Comparison of ENCODE assay signal across 8 cellular contexts in the genomic region with DNA sequence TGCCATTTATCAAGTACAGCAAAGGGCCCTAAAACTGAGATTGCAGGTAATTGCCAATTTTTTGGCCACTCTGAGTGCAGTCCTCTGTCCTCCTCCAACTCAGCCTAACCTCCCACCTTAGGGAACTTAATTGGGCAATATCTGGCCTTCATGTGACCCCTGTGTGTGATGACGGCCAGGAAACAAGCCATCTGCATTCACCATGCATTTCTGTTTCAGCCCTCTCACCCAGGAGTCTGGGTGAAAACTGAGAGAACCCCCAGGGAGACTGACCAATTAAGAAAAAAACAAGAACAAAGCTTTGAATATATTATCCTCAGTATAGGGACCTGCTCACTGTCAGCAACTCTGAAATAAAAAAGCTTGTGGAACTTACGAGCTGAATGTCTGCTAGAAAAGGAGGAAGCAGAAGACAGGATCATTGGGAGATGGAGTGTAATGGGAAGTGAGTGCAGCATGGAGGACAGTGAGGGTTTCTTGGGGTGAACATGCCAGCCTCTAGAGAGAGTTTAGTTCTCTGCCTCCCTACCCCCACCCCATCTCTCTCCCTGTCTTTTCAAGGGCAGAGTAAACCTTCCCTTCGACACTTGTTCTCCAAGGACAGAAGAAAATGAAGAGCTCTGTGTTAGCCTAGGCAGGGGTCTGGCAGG. TPM values are rescaled to one million over a fixed set of nuclear protein-coding genes. Genes with fewer than 3 reads are reported as not detected.
DNase-seq lines count a peak whose midpoint lies in the region; ATAC-seq and TF ChIP-seq lines count a peak whose summit lies in the region.

No MANE protein-coding gene starts in this region.

- H3K36me3 ChIP-seq in DND-41 (ENCODE audit: insufficient read depth, low read length) = peaks cover 4% of the 10 kb centered on the region; the same call in 1 of the 2 replicates
- H3K36me3 ChIP-seq in endodermal cell (ENCODE audit: control insufficient read depth, insufficient read depth, low read length) = no peaks in the 10 kb centered on the region

- H2AFZ ChIP-seq in DND-41 (ENCODE audit: low read depth, low read length) = no peak overlapping the region

- H3K9ac ChIP-seq in DND-41 (ENCODE audit: low read depth, low read length) = no peak overlapping the region
- H3K9ac ChIP-seq in endodermal cell (ENCODE audit: extremely low read depth, low read length, poor library complexity, severe bottlenecking) = no peak overlapping the region

- H3K27ac ChIP-seq in DND-41 (ENCODE audit: low read length) (peak overlapping the region; percentile 0; the same call in 1 of the 2 replicates), angular gyrus (ENCODE audit: low read depth, low read length) (peak overlapping the region; percentile 60), endodermal cell (ENCODE audit: low read depth, low read length) (no peak overlapping the region)

- H3K4me2 ChIP-seq in DND-41 (ENCODE audit: insufficient read depth, low read length) = no peak overlapping the region

- WGBS in endodermal cell (ENCODE audit: insufficient coverage in 1 of 2, insufficient read length in 1 of 2), 2 experiments = 67% methylated on average over 3 of the region's 3 CpGs; no CpG with 5 or more reads in 1 of the 2 experiments

- peaks cover 31% of the 10 kb centered on the region for H3K4me1 ChIP-seq in DND-41 (ENCODE audit: insufficient read depth, low read length)
- no peaks in the 10 kb centered on the region for H3K4me1 ChIP-seq in endodermal cell (ENCODE audit: control insufficient read depth, insufficient read depth, low read length)

- peaks cover 94% of the 10 kb centered on the region for H3K79me2 ChIP-seq in DND-41 (ENCODE audit: insufficient read depth, low read length)

- peaks cover 24% of the 10 kb centered on the region for H4K20me1 ChIP-seq in DND-41 (ENCODE audit: insufficient read depth, low read length)

- H3K4me1 Mint-ChIP-seq in naive thymus-derived CD8-positive, alpha-beta T cell = peaks cover 41 to 84% (median 83%) of the 10 kb centered on the region in 4 donors
- peaks cover 16% of the 10 kb centered on the region for H3K4me1 Mint-ChIP-seq in endodermal cell

- POLR2A ChIA-PET in naive thymus-derived CD8-positive, alpha-beta T cell (lab: Charles Lee) = interaction anchor here (1.0 to 1.4 kb wide), 2 partner anchors 21 to 24 kb away, joined by 3 to 4 read pairs; no protein-coding TSS in a partner anchor

- H3K9me3 ChIP-seq in DND-41 (ENCODE audit: insufficient read depth, low read length, severe bottlenecking) (no peaks in the 10 kb centered on the region), endodermal cell (ENCODE audit: control insufficient read depth, low read length) (no peaks in the 10 kb centered on the region)

- ATAC-seq in DND-41 (ENCODE audit: insufficient read depth, low read depth) (0 out of 3 replicates have a peak, but pooled peaks have one; percentile 7), HG02981 (IDR thresholded peaks at IDR 0.05; ENCODE audit: unreplicated experiment) (peak; percentile 27), GM21825 (IDR thresholded peaks at IDR 0.05; ENCODE audit: unreplicated experiment) (no peak)
- ATAC-seq in naive thymus-derived CD8-positive, alpha-beta T cell = no peak

- H3K27me3 ChIP-seq in DND-41 (ENCODE audit: insufficient read depth, low read length, poor library complexity) (no peaks in the 10 kb centered on the region), endodermal cell (ENCODE audit: control insufficient read depth, insufficient read depth, low read length, poor library complexity, severe bottlenecking) (no peaks in the 10 kb centered on the region)

- H3K4me3 ChIP-seq in DND-41 (ENCODE audit: low read depth in 1 of 2, low read length in 2 of 2) = no peak overlapping the region
- H3K4me3 ChIP-seq in endodermal cell (ENCODE audit: low read length) = no peak overlapping the region

- TF ChIP-seq CTCF in DND-41 (IDR thresholded peaks at IDR 0.05; ENCODE audit: borderline replicate concordance, extremely low read depth, low read length, poor library complexity, severe bottlenecking) = no peak
- TF ChIP-seq CTCF in endodermal cell (conservative IDR thresholded peaks at IDR 0.05) = no peak

- no peaks in the 10 kb centered on the region for H3K27me3 Mint-ChIP-seq in naive thymus-derived CD8-positive, alpha-beta T cell
- no peaks in the 10 kb centered on the region for H3K27me3 Mint-ChIP-seq in endodermal cell (ENCODE audit: insufficient read depth)

- peaks cover 0 to 12% (median 9%) of the 10 kb centered on the region in 3 donors for H3K36me3 Mint-ChIP-seq in naive thymus-derived CD8-positive, alpha-beta T cell
- H3K36me3 Mint-ChIP-seq in endodermal cell (ENCODE audit: low read depth) = peaks cover 1% of the 10 kb centered on the region

- peak overlapping the region; percentile 23 to 85 (median 78) for H3K4me3 Mint-ChIP-seq in naive thymus-derived CD8-positive, alpha-beta T cell
- no peak overlapping the region for H3K4me3 Mint-ChIP-seq in endodermal cell

- H3K9me3 Mint-ChIP-seq in naive thymus-derived CD8-positive, alpha-beta T cell = peaks cover 0 to 2% (median 0%) of the 10 kb centered on the region in 9 donors
- H3K9me3 Mint-ChIP-seq in endodermal cell = no peaks in the 10 kb centered on the region

- DNase-seq in DND-41 = no peak
- DNase-seq in naive thymus-derived CD8-positive, alpha-beta T cell = no peak
- no peak for DNase-seq in AG08395 (ENCODE audit: low spot score)
- no peak for DNase-seq in endodermal cell
- DNase-seq in activated CD4-positive, alpha-beta T cell treated with anti-CD3 and anti-CD28 coated beads for 4 hours = no peak

- H3K27ac Mint-ChIP-seq in naive thymus-derived CD8-positive, alpha-beta T cell = peak overlapping the region; percentile 3 to 95 (median 83)
- no peak overlapping the region for H3K27ac Mint-ChIP-seq in endodermal cell

RNA-seq across cellular contexts. Expression of a gene that starts 9.6 kb away (rescaled TPM):
- total RNA-seq in naive thymus-derived CD8-positive, alpha-beta T cell = 10 to 100 TPM; 56.8 to 59.4 TPM
- 10 to 100 TPM; 86.2 to 96.3 (median 89.7) TPM for polyA plus RNA-seq in naive thymus-derived CD8-positive, alpha-beta T cell
- total RNA-seq in endodermal cell = 10 to 100 TPM; 15.2 to 16.5 TPM
- 28.2 TPM for polyA plus RNA-seq in endodermal cell (2013, experiment 1 of 2)
- 26.1 TPM for polyA plus RNA-seq in endodermal cell (2013, experiment 2 of 2)

Comparison
In these comparisons a context has a peak if more than half of its experiments do, and no peak if none do; other contexts are left out.
1. ATAC-seq: peak in DND-41 (single experiment) and HG02981 (single experiment); none in naive thymus-derived CD8-positive, alpha-beta T cell (0 of 2) and GM21825 (single experiment).